11 cellular contexts compared by ENCODE assay signal in the genomic region with DNA sequence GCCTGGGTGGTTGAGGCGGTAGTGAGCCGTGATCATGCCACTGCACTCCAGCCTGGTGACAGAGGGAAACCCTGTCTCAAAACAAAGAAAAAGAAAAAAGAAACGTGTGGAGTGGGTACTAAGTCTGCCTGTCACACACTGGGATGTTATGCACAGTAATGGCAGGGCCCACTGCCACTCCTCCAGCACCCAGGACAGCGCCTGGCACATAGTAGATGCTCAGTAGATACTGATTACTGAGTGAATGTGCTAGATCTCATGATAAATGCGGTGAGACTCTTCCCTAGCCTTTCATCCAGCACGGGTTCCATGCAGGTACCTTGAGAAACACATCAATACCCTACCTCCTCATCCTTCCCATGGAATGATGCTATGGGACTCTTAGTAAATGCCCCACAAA.
DNase-seq lines count a peak whose midpoint lies in the region; ATAC-seq and TF ChIP-seq lines count a peak whose summit lies in the region.
"Had no signal": no experiment of that assay in that cellular context is flagged by ENCODE, and none has a peak within 500 bp of the region (broad histone marks: within the 10 kb centered on the region; RNA-seq: fewer than 3 reads in every experiment).

No MANE protein-coding gene starts in this region.

- intact Hi-C loops in cardiac septum (cut with DNase I) (no loop called here), ovary (cut with DNase I) (no loop called here)

- H3K36me3 ChIP-seq in SK-N-SH (replicated peaks in 1 of 2; ENCODE audit: control insufficient read depth in 1 of 2, insufficient read depth in 2 of 2, low read length in 1 of 2), result no peaks in the 10 kb centered on the region
- H3K36me3 ChIP-seq in ovary, result no peaks in the 10 kb centered on the region
- H3K36me3 ChIP-seq: prostate gland had no signal

- ATAC-seq in SK-N-SH treated with all-trans-retinoic acid at 6 μM for 48 hours (no peak; the same call in 2 of the 3 replicates), T-helper 17 cell (peak; percentile 59), GM19324 (IDR thresholded peaks at IDR 0.05; ENCODE audit: low FRiP score, unreplicated experiment) (no peak)
- peak; percentile 49 for ATAC-seq in activated naive CD8-positive, alpha-beta T cell treated with anti-CD3 and anti-CD28 coated beads, Interleukin-2, amount 10 ng/mL, durations not matched to agents 7 days and 5 days (ENCODE audit: low read depth)
- ATAC-seq in stimulated activated memory B cell treated with anti-CD40 and anti-IgM and Interleukin-4, amounts not matched to agents 10 μg/mL and 1 μg/mL and 100 μg/mL, for 72 hours, result peak; percentile 52

- H3K27me3 ChIP-seq in SK-N-SH (ENCODE audit: insufficient read depth) (no peaks in the 10 kb centered on the region), ovary (no peaks in the 10 kb centered on the region)

- no peaks in the 10 kb centered on the region for H4K20me1 ChIP-seq in SK-N-SH (ENCODE audit: insufficient read depth)

- no peak for TF ChIP-seq RAD21 in SK-N-SH (IDR thresholded peaks at IDR 0.05; ENCODE audit: low read length)

- H3K9me2 ChIP-seq in SK-N-SH, result no peaks in the 10 kb centered on the region

- TF ChIP-seq EP300 in SK-N-SH (IDR thresholded peaks at IDR 0.05; ENCODE audit: borderline replicate concordance in 1 of 2, low read depth in 1 of 2, low read length in 1 of 2) (no peak), ovary (IDR thresholded peaks at IDR 0.05) (no peak)

- TF ChIP-seq POLR2A in ovary (IDR thresholded peaks at IDR 0.05), result no peak

- H3K36me3 Mint-ChIP-seq in T-helper 17 cell (ENCODE audit: low read depth), result peaks cover under 1% of the 10 kb centered on the region
- no peaks in the 10 kb centered on the region for H3K36me3 Mint-ChIP-seq in activated naive CD8-positive, alpha-beta T cell treated with anti-CD3 and anti-CD28 coated beads, Interleukin-2, amount 10 ng/mL, durations not matched to agents 7 days and 5 days
- no peaks in the 10 kb centered on the region for H3K36me3 Mint-ChIP-seq in stimulated activated memory B cell treated with anti-CD40 and anti-IgM and Interleukin-4, amounts not matched to agents 10 μg/mL and 1 μg/mL and 100 μg/mL, for 72 hours

- DNase-seq in SK-N-SH (no peak), T-helper 17 cell (no peak), cardiac septum (ENCODE audit: low spot score) (no peak), ovary (no peak)
- DNase-seq in activated naive CD8-positive, alpha-beta T cell treated with anti-CD3 and anti-CD28 coated beads, Interleukin-2, amount 10 ng/mL, durations not matched to agents 7 days and 5 days, result peak; percentile 52
- DNase-seq: 8988T, left colon had no signal

- no peak overlapping the region for H3K4me3 Mint-ChIP-seq in T-helper 17 cell
- no peak overlapping the region for H3K4me3 Mint-ChIP-seq in activated naive CD8-positive, alpha-beta T cell treated with anti-CD3 and anti-CD28 coated beads, Interleukin-2, amount 10 ng/mL, durations not matched to agents 7 days and 5 days
- no peak overlapping the region for H3K4me3 Mint-ChIP-seq in stimulated activated memory B cell treated with anti-CD40 and anti-IgM and Interleukin-4, amounts not matched to agents 10 μg/mL and 1 μg/mL and 100 μg/mL, for 72 hours

- H3K27me3 Mint-ChIP-seq in T-helper 17 cell, result peaks cover 89% of the 10 kb centered on the region
- H3K27me3 Mint-ChIP-seq in activated naive CD8-positive, alpha-beta T cell treated with anti-CD3 and anti-CD28 coated beads, Interleukin-2, amount 10 ng/mL, durations not matched to agents 7 days and 5 days, result peaks cover 93% of the 10 kb centered on the region
- peaks cover 29% of the 10 kb centered on the region for H3K27me3 Mint-ChIP-seq in stimulated activated memory B cell treated with anti-CD40 and anti-IgM and Interleukin-4, amounts not matched to agents 10 μg/mL and 1 μg/mL and 100 μg/mL, for 72 hours

- POLR2A ChIA-PET in SK-N-SH (lab: Yijun Ruan, JAX), result no interaction called here
- POLR2A ChIA-PET in activated naive CD8-positive, alpha-beta T cell treated with anti-CD3 and anti-CD28 coated beads, Interleukin-2, amount 10 ng/mL, durations not matched to agents 7 days and 5 days (lab: Charles Lee), result no interaction called here

- no peaks in the 10 kb centered on the region for H3K9me3 Mint-ChIP-seq in activated naive CD8-positive, alpha-beta T cell treated with anti-CD3 and anti-CD28 coated beads, Interleukin-2, amount 10 ng/mL, durations not matched to agents 7 days and 5 days
- H3K9me3 Mint-ChIP-seq in stimulated activated memory B cell treated with anti-CD40 and anti-IgM and Interleukin-4, amounts not matched to agents 10 μg/mL and 1 μg/mL and 100 μg/mL, for 72 hours, result no peaks in the 10 kb centered on the region

- H3K9me3 ChIP-seq in SK-N-SH (no peaks in the 10 kb centered on the region), T-helper 17 cell (ENCODE audit: control insufficient read depth, low read length, poor library complexity, severe bottlenecking) (no peaks in the 10 kb centered on the region), ovary (no peaks in the 10 kb centered on the region)
- H3K9me3 ChIP-seq: prostate gland had no signal

- 78% methylated on average over 6 of the region's 6 CpGs for WGBS in SK-N-SH (ENCODE audit: low lambda C conversion rate)
- 85 to 88% (median 86%) methylated on average over 6 of the region's 6 CpGs for WGBS in ovary, 3 donors

- H3K79me2 ChIP-seq in SK-N-SH (ENCODE audit: insufficient read depth), result no peaks in the 10 kb centered on the region

- H2AFZ ChIP-seq in SK-N-SH (ENCODE audit: low read depth), result no peak overlapping the region

- H3K4me2 ChIP-seq in SK-N-SH, result no peak overlapping the region

- H3F3A ChIP-seq in SK-N-SH (replicated peaks; ENCODE audit: insufficient read depth), result no peaks in the 10 kb centered on the region

- no peak overlapping the region for H3K27ac Mint-ChIP-seq in T-helper 17 cell
- H3K27ac Mint-ChIP-seq in activated naive CD8-positive, alpha-beta T cell treated with anti-CD3 and anti-CD28 coated beads, Interleukin-2, amount 10 ng/mL, durations not matched to agents 7 days and 5 days, result no peak overlapping the region
- no peak overlapping the region for H3K27ac Mint-ChIP-seq in stimulated activated memory B cell treated with anti-CD40 and anti-IgM and Interleukin-4, amounts not matched to agents 10 μg/mL and 1 μg/mL and 100 μg/mL, for 72 hours

- CTCF ChIA-PET in SK-N-SH (lab: Yijun Ruan, JAX), result interaction anchor here (1.6 kb wide), 1 partner anchor 21 kb away, joined by 4 read pairs; no protein-coding TSS in a partner anchor

- peaks cover 21% of the 10 kb centered on the region for H3K4me1 Mint-ChIP-seq in T-helper 17 cell
- H3K4me1 Mint-ChIP-seq in activated naive CD8-positive, alpha-beta T cell treated with anti-CD3 and anti-CD28 coated beads, Interleukin-2, amount 10 ng/mL, durations not matched to agents 7 days and 5 days, result peaks cover 11% of the 10 kb centered on the region
- peaks cover 31% of the 10 kb centered on the region for H3K4me1 Mint-ChIP-seq in stimulated activated memory B cell treated with anti-CD40 and anti-IgM and Interleukin-4, amounts not matched to agents 10 μg/mL and 1 μg/mL and 100 μg/mL, for 72 hours

- no peak overlapping the region for H3K9ac ChIP-seq in SK-N-SH

- H3K4me1 ChIP-seq in SK-N-SH (ENCODE audit: control insufficient read depth in 1 of 2, insufficient read depth in 2 of 2, low read depth in 1 of 2, low read length in 1 of 2) (peaks cover 0 to 13% of the 10 kb centered on the region in 2 experiments; a peak in 1 of 4 replicates), ovary (ENCODE audit: insufficient read depth) (no peaks in the 10 kb centered on the region)
- H3K4me1 ChIP-seq: prostate gland had no signal

- no peak overlapping the region for H3K27ac ChIP-seq in SK-N-SH (ENCODE audit: low read depth in 2 of 2, low read length in 1 of 2)
- H3K27ac ChIP-seq in ovary, result no peak overlapping the region
- H3K27ac ChIP-seq: prostate gland had no signal

- no peak for TF ChIP-seq CTCF in SK-N-SH (IDR thresholded peaks at IDR 0.05)
- no peak for TF ChIP-seq CTCF in ovary (IDR thresholded peaks at IDR 0.05)

- no peak overlapping the region for H3K4me3 ChIP-seq in SK-N-SH (ENCODE audit: low read depth in 2 of 2, low read length in 1 of 2)
- no peak overlapping the region for H3K4me3 ChIP-seq in ovary
- H3K4me3 ChIP-seq: prostate gland had no signal

TF ChIP-seq in SK-N-SH, 30 proteins besides CTCF, POLR2A, EP300 and RAD21 (continues in another document):
- TF ChIP-seq, protein P1, sequence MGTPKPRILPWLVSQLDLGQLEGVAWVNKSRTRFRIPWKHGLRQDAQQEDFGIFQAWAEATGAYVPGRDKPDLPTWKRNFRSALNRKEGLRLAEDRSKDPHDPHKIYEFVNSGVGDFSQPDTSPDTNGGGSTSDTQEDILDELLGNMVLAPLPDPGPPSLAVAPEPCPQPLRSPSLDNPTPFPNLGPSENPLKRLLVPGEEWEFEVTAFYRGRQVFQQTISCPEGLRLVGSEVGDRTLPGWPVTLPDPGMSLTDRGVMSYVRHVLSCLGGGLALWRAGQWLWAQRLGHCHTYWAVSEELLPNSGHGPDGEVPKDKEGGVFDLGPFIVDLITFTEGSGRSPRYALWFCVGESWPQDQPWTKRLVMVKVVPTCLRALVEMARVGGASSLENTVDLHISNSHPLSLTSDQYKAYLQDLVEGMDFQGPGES (IDR thresholded peaks at IDR 0.05; ENCODE audit: low read depth, low read length), result no peak

TF ChIP-seq in SK-N-SH treated with all-trans-retinoic acid at 6 μM for 48 hours, 23 proteins besides CTCF, POLR2A, EP300 and RAD21 (continues in another document):
- TF ChIP-seq ZFP30 (CRISPR knock-in tag; IDR thresholded peaks at IDR 0.05) (no peak), ZNF565 (CRISPR knock-in tag; conservative IDR thresholded peaks at IDR 0.05; ENCODE audit: low read depth) (no peak), ZNF70 (CRISPR knock-in tag; IDR thresholded peaks at IDR 0.05) (no peak)
- TF ChIP-seq, protein P2, sequence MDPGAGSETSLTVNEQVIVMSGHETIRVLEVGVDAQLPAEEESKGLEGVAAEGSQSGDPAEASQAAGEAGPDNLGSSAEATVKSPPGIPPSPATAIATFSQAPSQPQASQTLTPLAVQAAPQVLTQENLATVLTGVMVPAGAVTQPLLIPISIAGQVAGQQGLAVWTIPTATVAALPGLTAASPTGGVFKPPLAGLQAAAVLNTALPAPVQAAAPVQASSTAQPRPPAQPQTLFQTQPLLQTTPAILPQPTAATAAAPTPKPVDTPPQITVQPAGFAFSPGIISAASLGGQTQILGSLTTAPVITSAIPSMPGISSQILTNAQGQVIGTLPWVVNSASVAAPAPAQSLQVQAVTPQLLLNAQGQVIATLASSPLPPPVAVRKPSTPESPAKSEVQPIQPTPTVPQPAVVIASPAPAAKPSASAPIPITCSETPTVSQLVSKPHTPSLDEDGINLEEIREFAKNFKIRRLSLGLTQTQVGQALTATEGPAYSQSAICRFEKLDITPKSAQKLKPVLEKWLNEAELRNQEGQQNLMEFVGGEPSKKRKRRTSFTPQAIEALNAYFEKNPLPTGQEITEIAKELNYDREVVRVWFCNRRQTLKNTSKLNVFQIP (CRISPR knock-in tag; IDR thresholded peaks at IDR 0.05; ENCODE audit: borderline replicate concordance, low read depth), result no peak

Comparison
In these comparisons a context has a peak if more than half of its experiments do, and no peak if none do; other contexts are left out.
1. ATAC-seq: peak in T-helper 17 cell (single experiment), activated naive CD8-positive, alpha-beta T cell treated with anti-CD3 and anti-CD28 coated beads, Interleukin-2, amount 10 ng/mL, durations not matched to agents 7 days and 5 days (single experiment) and stimulated activated memory B cell treated with anti-CD40 and anti-IgM and Interleukin-4, amounts not matched to agents 10 μg/mL and 1 μg/mL and 100 μg/mL, for 72 hours (single experiment); none in SK-N-SH treated with all-trans-retinoic acid at 6 μM for 48 hours (single experiment) and GM19324 (single experiment).